8 cellular contexts compared by ENCODE assay signal in genomic region chr17:76264755-76265623, GRCh38. TPM values are rescaled to one million over a fixed set of nuclear protein-coding genes. Genes with fewer than 3 reads are reported as not detected.
DNase-seq lines count a peak whose midpoint lies in the region; ATAC-seq and TF ChIP-seq lines count a peak whose summit lies in the region.

TSS of gene UBALD2 (plus strand) at chr17:76265348. CDS start at chr17:76265506, 158 bp downstream.

- dilution Hi-C loops in IMR-90 (cut with HindIII; ENCODE audit: low sequenced_read_pairs, unreplicated experiment): no loop called here

- H3K4me3 ChIP-seq in IMR-90 (ENCODE audit: insufficient read depth, low read depth, low read length): peak within 1 kb of the TSS; percentile 100

- H3K9me1 ChIP-seq in IMR-90 (ENCODE audit: insufficient read depth, low read length): peaks cover 15% of the 10 kb centered on the region

- peak; percentile 70 for ATAC-seq in GM21528 (IDR thresholded peaks at IDR 0.05; ENCODE audit: low FRiP score, unreplicated experiment)
- ATAC-seq in IMR-90 (ENCODE audit: low read depth): peak; percentile 95

- peaks cover 4% of the 10 kb centered on the region for H3K36me3 ChIP-seq in IMR-90 (ENCODE audit: control insufficient read depth, insufficient read depth, low read length)

- H2BK120ac ChIP-seq in IMR-90 (ENCODE audit: low read depth, low read length): peak within 1 kb of the TSS; percentile 67

- no peak for TF ChIP-seq CTCF in IMR-90 (conservative IDR thresholded peaks at IDR 0.05; ENCODE audit: low read depth, low read length)

- POLR2A ChIA-PET in IMR-90 (lab: Charles Lee; ENCODE audit: unreplicated experiment): interaction anchor here (0.6 kb wide), 1 partner anchor 15 kb away, joined by 4 read pairs; no protein-coding TSS in a partner anchor

- in situ Hi-C loops in IMR-90 (cut with MboI; ENCODE audit: low sequenced_read_pairs): no loop called here

- peak within 1 kb of the TSS; percentile 97 for H2AFZ ChIP-seq in IMR-90 (replicated peaks; ENCODE audit: low read length, poor library complexity)

- H3K18ac ChIP-seq in IMR-90 (ENCODE audit: low read depth, low read length): peak within 1 kb of the TSS; percentile 54

- H3K9me3 ChIP-seq in IMR-90 (ENCODE audit: control insufficient read depth, insufficient read depth, low read length): no peaks in the 10 kb centered on the region

- peaks cover 10% of the 10 kb centered on the region for H3K4me1 ChIP-seq in IMR-90 (ENCODE audit: control insufficient read depth, insufficient read depth, low read length)

- intact Hi-C loops in IMR-90 (cut with micrococcal nuclease): loop anchor here (2.0 to 5.0 kb wide), 2 partner anchors 24 to 128 kb away; partner anchors contain the start of gene RNF157

- CTCF ChIA-PET in IMR-90 (lab: Yijun Ruan, JAX): interaction anchor here (0.7 to 1.3 kb wide), 4 partner anchors 8 to 51 kb away, joined by 3 to 4 read pairs (median 3); no protein-coding TSS in a partner anchor

- H4K91ac ChIP-seq in IMR-90 (ENCODE audit: insufficient read depth, low read depth, low read length): peak within 1 kb of the TSS; percentile 96

- H3K9ac ChIP-seq in IMR-90 (ENCODE audit: low read depth, low read length): peak within 1 kb of the TSS; percentile 69

- H2AK5ac ChIP-seq in IMR-90 (ENCODE audit: low read depth, low read length): peak within 1 kb of the TSS; percentile 92

- peak within 1 kb of the TSS; percentile 60 for H2BK20ac ChIP-seq in IMR-90 (ENCODE audit: low read depth, low read length)

- peak within 1 kb of the TSS; percentile 88 for H2BK5ac ChIP-seq in IMR-90 (ENCODE audit: low read depth, low read length, poor library complexity, severe bottlenecking)

- peak within 1 kb of the TSS; percentile 98 for H2AK9ac ChIP-seq in IMR-90 (replicated peaks; ENCODE audit: low read depth, low read length, poor library complexity)

- peak within 1 kb of the TSS; percentile 96 for H3K4ac ChIP-seq in IMR-90 (ENCODE audit: low read depth, low read length)

- H4K20me1 ChIP-seq in IMR-90 (ENCODE audit: insufficient read depth, low read length): no peaks in the 10 kb centered on the region

- peak within 1 kb of the TSS; percentile 30 to 95 for H4K8ac ChIP-seq in IMR-90 (ENCODE audit: low read depth in 2 of 2, low read length in 2 of 2)

- 0% methylated on average over 48 of the region's 94 CpGs; no CpG with 5 or more reads in 1 of the 2 experiments for WGBS in IMR-90 (ENCODE audit: extremely low coverage in 2 of 2, insufficient read length in 1 of 2), 2 experiments

- no TSS peak for BruUV-seq in IMR-90 (replicated peaks; lab: Mats Ljungman, UMichigan)

- H3K79me1 ChIP-seq in IMR-90 (ENCODE audit: low read depth in 1 of 2, low read length in 2 of 2): peaks cover 27 to 49% of the 10 kb centered on the region in 2 experiments

- peak within 1 kb of the TSS; percentile 13; the same call in 1 of the 2 replicates for H4K5ac ChIP-seq in IMR-90 (ENCODE audit: low read depth, low read length)

- peak; percentile 87 for TF ChIP-seq POLR2A in IMR-90 (IDR thresholded peaks at IDR 0.05; ENCODE audit: low read depth, low read length)

- peak within 1 kb of the TSS; percentile 88 for H3K4me2 ChIP-seq in IMR-90 (ENCODE audit: low read depth, low read length)

- no peaks in the 10 kb centered on the region for H3K27me3 ChIP-seq in IMR-90 (ENCODE audit: control insufficient read depth, insufficient read depth, low read length)

- peak within 1 kb of the TSS; percentile 59 for H3K27ac ChIP-seq in IMR-90 (ENCODE audit: insufficient read depth, low read length)

- peak within 1 kb of the TSS; percentile 75; the same call in 2 of the 3 replicates for H2BK15ac ChIP-seq in IMR-90 (ENCODE audit: low read depth, low read length)

- H3K23ac ChIP-seq in IMR-90 (ENCODE audit: low read depth, low read length): peak within 1 kb of the TSS; percentile 99; the same call in 1 of the 2 replicates

- peak within 1 kb of the TSS; percentile 99 for H3K14ac ChIP-seq in IMR-90 (replicated peaks; ENCODE audit: low read depth, low read length)

- no peak for TF ChIP-seq RAD21 in IMR-90 (IDR thresholded peaks at IDR 0.05; ENCODE audit: low read length)

- peak within 1 kb of the TSS; percentile 93 for H3K56ac ChIP-seq in IMR-90 (ENCODE audit: extremely low read depth, insufficient read depth, low read length)

- DNase-seq in DMS 273 (lab: John Stamatoyannopoulos, UW; ENCODE audit: unreplicated experiment): peak; percentile 99
- DNase-seq in IMR-90: peak; percentile 100
- DNase-seq in OCI-M1 (lab: John Stamatoyannopoulos, UW): peak; percentile 99
- peak; percentile 98 for DNase-seq in activated T-cell treated with anti-CD3 and anti-CD28 coated beads for 24 hours (ENCODE audit: low read depth)
- peak; percentile 100 for DNase-seq in epidermal melanocyte (ENCODE audit: insufficient read length, low spot score)
- peak; percentile 98 for DNase-seq in middle frontal gyrus (ENCODE audit: extremely low spot score, low spot score)
- peak; percentile 98 for DNase-seq in stimulated activated CD8-positive, alpha-beta memory T cell treated with anti-CD3 and anti-CD28 coated beads, Interleukin-2, amount 100 ng/mL, for 48 hours (ENCODE audit: low read depth in 2 of 2)

TF ChIP-seq in IMR-90, 13 proteins besides CTCF, POLR2A, EP300 and RAD21:
- peak; percentile 9; the same call in 1 of the 2 replicates for TF ChIP-seq MAFK (IDR thresholded peaks at IDR 0.05; ENCODE audit: low read depth, low read length)
- no peak for TF ChIP-seq RCOR1 (IDR thresholded peaks at IDR 0.05; ENCODE audit: insufficient replicate concordance, low read length)
- peak; percentile 67; the same call in 1 of the 2 replicates for TF ChIP-seq MAZ (IDR thresholded peaks at IDR 0.05; ENCODE audit: borderline replicate concordance, low read depth, low read length)
- TF ChIP-seq BHLHE40 (IDR thresholded peaks at IDR 0.05; ENCODE audit: low read depth, low read length): no peak; the same call in 1 of the 2 replicates
- TF ChIP-seq RFX5 (IDR thresholded peaks at IDR 0.05; ENCODE audit: low read depth, low read length): no peak
- TF ChIP-seq CHD1 (IDR thresholded peaks at IDR 0.05; ENCODE audit: low read depth, low read length): no peak
- TF ChIP-seq CEBPB (IDR thresholded peaks at IDR 0.05; ENCODE audit: low read depth, low read length): peak; percentile 82
- TF ChIP-seq MXI1 (IDR thresholded peaks at IDR 0.05; ENCODE audit: borderline replicate concordance, low read depth, low read length): peak; percentile 68
- TF ChIP-seq NFE2L2 (IDR thresholded peaks at IDR 0.05; ENCODE audit: low read depth, low read length): no peak
- peak; percentile 83; the same call in 1 of the 2 replicates for TF ChIP-seq FOS (IDR thresholded peaks at IDR 0.05; ENCODE audit: low read depth, low read length)
- TF ChIP-seq, protein P1, sequence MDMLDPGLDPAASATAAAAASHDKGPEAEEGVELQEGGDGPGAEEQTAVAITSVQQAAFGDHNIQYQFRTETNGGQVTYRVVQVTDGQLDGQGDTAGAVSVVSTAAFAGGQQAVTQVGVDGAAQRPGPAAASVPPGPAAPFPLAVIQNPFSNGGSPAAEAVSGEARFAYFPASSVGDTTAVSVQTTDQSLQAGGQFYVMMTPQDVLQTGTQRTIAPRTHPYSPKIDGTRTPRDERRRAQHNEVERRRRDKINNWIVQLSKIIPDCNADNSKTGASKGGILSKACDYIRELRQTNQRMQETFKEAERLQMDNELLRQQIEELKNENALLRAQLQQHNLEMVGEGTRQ (IDR thresholded peaks at IDR 0.05; ENCODE audit: low read depth, low read length): peak; percentile 39; the same call in 1 of the 2 replicates

RNA-seq across cellular contexts. Expression of gene UBALD2, which starts in this region (rescaled TPM):
- total RNA-seq in IMR-90 (2012; rRNA removed): 0.90 and 1.4 TPM in 2 replicates
- 12.1 and 19.9 TPM in 2 replicates for polyA plus RNA-seq in IMR-90 (2012; rRNA removed)
- 11.6 and 33.1 TPM in 2 replicates for polyA plus RNA-seq in IMR-90 (2012; cell fraction: cytosol; rRNA removed)
- polyA plus RNA-seq in IMR-90 (2012; cell fraction: nucleus; rRNA removed; ENCODE audit: low replicate concordance): 14.2 and 21.7 TPM in 2 replicates

Comparison
In these comparisons a context has a peak if more than half of its experiments do, and no peak if none do; other contexts are left out.
1. Peak in every context shown above with its lines: DNase-seq, ATAC-seq, H3K4me3 ChIP-seq and H3K27ac ChIP-seq.